In genomic region chr13:54317722-54318121, GRCh38 we compare ENCODE assay signal across 26 cellular contexts.
A peak's percentile ranks its signal among the peaks of the same experiment; 100 is the strongest.
DNase-seq lines count a peak whose midpoint lies in the region; ATAC-seq lines count a peak whose summit lies in the region.
"Had no signal": no experiment of that assay in that cellular context is flagged by ENCODE, and none has a peak within 500 bp of the region (broad histone marks: within the 10 kb centered on the region; RNA-seq: fewer than 3 reads in every experiment).

No MANE protein-coding gene starts in this region.

- CTCF ChIA-PET in T-cell (lab: Charles Lee) = no interaction called here

- H4K8ac ChIP-seq in trophoblast cell (ENCODE audit: low read depth, low read length) = peak overlapping the region; percentile 25

- no peak overlapping the region for H3K27ac ChIP-seq in trophoblast cell (ENCODE audit: low read depth, low read length)
- no peak overlapping the region for H3K27ac ChIP-seq in aorta (ENCODE audit: low read depth in 1 of 2, low read length in 2 of 2)
- H3K27ac ChIP-seq: BLaER1 had no signal

- no peak overlapping the region for H4K91ac ChIP-seq in trophoblast cell (ENCODE audit: low read depth, low read length)

- POLR2A ChIA-PET in T-cell (lab: Charles Lee) = no interaction called here

- H2BK12ac ChIP-seq in trophoblast cell (ENCODE audit: low read length) = no peak overlapping the region

- H3K23ac ChIP-seq in trophoblast cell (ENCODE audit: low read length) = no peak overlapping the region

- no peak overlapping the region for H3K9ac ChIP-seq in trophoblast cell (ENCODE audit: low read length)
- H3K9ac ChIP-seq: BLaER1 had no signal

- H3K4me3 Mint-ChIP-seq in stimulated activated naive CD8-positive, alpha-beta T cell treated with anti-CD3 and anti-CD28 coated beads, Interleukin-15, amount 100 ng/mL, for 72 hours = no peak overlapping the region
- H3K4me3 Mint-ChIP-seq in stimulated activated effector memory CD8-positive, alpha-beta T cell treated with anti-CD3 and anti-CD28 coated beads, Interleukin-12 subunit alpha, Interleukin-12 subunit beta, amount 100 ng/mL, for 72 hours = no peak overlapping the region
- H3K4me3 Mint-ChIP-seq in T-cell = no peak overlapping the region
- H3K4me3 Mint-ChIP-seq: CD14-positive monocyte; CD4-positive, alpha-beta memory T cell; CD4-positive, CD25-positive, alpha-beta regulatory T cell; CD8-positive, alpha-beta memory T cell had no signal

- no peaks in the 10 kb centered on the region for H3K27me3 ChIP-seq in trophoblast cell (ENCODE audit: insufficient read depth, low read length)
- no peaks in the 10 kb centered on the region for H3K27me3 ChIP-seq in aorta (ENCODE audit: control insufficient read depth in 1 of 2, insufficient read depth in 2 of 2, low read length in 1 of 2)
- H3K27me3 ChIP-seq: BE2C, BLaER1 had no signal

- no CpG with 5 or more reads among the region's 8 CpGs for WGBS in trophoblast cell (ENCODE audit: extremely low coverage, insufficient coverage, insufficient read length)
- WGBS in aorta, 2 donors = 56 to 70% methylated on average over 8 of the region's 8 CpGs

- no peak overlapping the region for H3K27ac Mint-ChIP-seq in stimulated activated naive CD8-positive, alpha-beta T cell treated with anti-CD3 and anti-CD28 coated beads, Interleukin-15, amount 100 ng/mL, for 72 hours
- H3K27ac Mint-ChIP-seq in stimulated activated effector memory CD8-positive, alpha-beta T cell treated with anti-CD3 and anti-CD28 coated beads, Interleukin-12 subunit alpha, Interleukin-12 subunit beta, amount 100 ng/mL, for 72 hours = no peak overlapping the region
- no peak overlapping the region for H3K27ac Mint-ChIP-seq in T-cell
- H3K27ac Mint-ChIP-seq: CD14-positive monocyte; CD4-positive, alpha-beta memory T cell; CD4-positive, CD25-positive, alpha-beta regulatory T cell; CD8-positive, alpha-beta memory T cell had no signal

- no peak for DNase-seq in stimulated activated naive CD8-positive, alpha-beta T cell treated with anti-CD3 and anti-CD28 coated beads, Interleukin-15, amount 100 ng/mL, for 72 hours
- DNase-seq in stimulated activated naive CD8-positive, alpha-beta T cell treated with anti-CD3 and anti-CD28 coated beads, Interleukin-15, Interleukin-2, amounts not matched to agents 100 U/mL and 50 U/mL, for 24 hours = no peak
- DNase-seq in trophoblast cell (no peak), aorta (peak in 1 of 2 donors; percentile 65), glomerular visceral epithelial cell (ENCODE audit: extremely low spot score) (no peak), GM19240 (ENCODE audit: insufficient read length, low spot score) (no peak), T-cell (no peak)
- DNase-seq in stimulated activated effector memory CD8-positive, alpha-beta T cell treated with anti-CD3 and anti-CD28 coated beads, Interleukin-12 subunit alpha, Interleukin-12 subunit beta, amount 100 ng/mL, for 72 hours (ENCODE audit: low spot score in 2 of 2) = no peak
- DNase-seq: 8988T; ACHN; BE2C; C1 segment of cervical spinal cord; CD4-positive, alpha-beta memory T cell; CD4-positive, CD25-positive, alpha-beta regulatory T cell; COR-L47; DMS 273 treated with DMSO at 0.1 percent for 48 hours; DMS153; DMS53; DMS79; DND-41; EL; GDM1 had no signal

- peaks cover 3% of the 10 kb centered on the region in 2 experiments for H3K4me1 ChIP-seq in trophoblast cell (ENCODE audit: control insufficient read depth in 1 of 2, insufficient read depth in 2 of 2, low read length in 2 of 2)
- H3K4me1 ChIP-seq in aorta (ENCODE audit: control insufficient read depth in 1 of 2, insufficient read depth in 2 of 2, low read length in 2 of 2) = no peaks in the 10 kb centered on the region
- H3K4me1 ChIP-seq: BE2C, BLaER1 had no signal

- H3K4me3 ChIP-seq in trophoblast cell (ENCODE audit: low read depth, low read length) (no peak overlapping the region), aorta (ENCODE audit: low read length in 2 of 2) (no peak overlapping the region)
- H3K4me3 ChIP-seq: BLaER1, GM12878 had no signal

- H3K79me1 ChIP-seq in trophoblast cell (ENCODE audit: low read length) = no peaks in the 10 kb centered on the region

- no peaks in the 10 kb centered on the region for H3K79me2 ChIP-seq in trophoblast cell (ENCODE audit: control insufficient read depth, insufficient read depth, low read length, poor library complexity)

- no peak overlapping the region for H3K14ac ChIP-seq in trophoblast cell (ENCODE audit: low read length)

- intact Hi-C loops in aorta (cut with DNase I) = no loop called here

- no peak overlapping the region for H3K4ac ChIP-seq in trophoblast cell (ENCODE audit: low read depth, low read length)

- H3K9me3 ChIP-seq in trophoblast cell (ENCODE audit: insufficient read depth, low read depth, low read length) (peaks cover 10% of the 10 kb centered on the region), aorta (ENCODE audit: control insufficient read depth, low read length) (no peaks in the 10 kb centered on the region)
- H3K9me3 ChIP-seq: BE2C had no signal

- no peaks in the 10 kb centered on the region for H3K36me3 Mint-ChIP-seq in stimulated activated effector memory CD8-positive, alpha-beta T cell treated with anti-CD3 and anti-CD28 coated beads, Interleukin-12 subunit alpha, Interleukin-12 subunit beta, amount 100 ng/mL, for 72 hours
- no peaks in the 10 kb centered on the region for H3K36me3 Mint-ChIP-seq in T-cell
- H3K36me3 Mint-ChIP-seq: CD14-positive monocyte; CD4-positive, alpha-beta memory T cell; CD4-positive, CD25-positive, alpha-beta regulatory T cell; CD8-positive, alpha-beta memory T cell had no signal

- H3K4me1 Mint-ChIP-seq in stimulated activated naive CD8-positive, alpha-beta T cell treated with anti-CD3 and anti-CD28 coated beads, Interleukin-15, amount 100 ng/mL, for 72 hours = no peaks in the 10 kb centered on the region
- H3K4me1 Mint-ChIP-seq in stimulated activated effector memory CD8-positive, alpha-beta T cell treated with anti-CD3 and anti-CD28 coated beads, Interleukin-12 subunit alpha, Interleukin-12 subunit beta, amount 100 ng/mL, for 72 hours = no peaks in the 10 kb centered on the region
- no peaks in the 10 kb centered on the region for H3K4me1 Mint-ChIP-seq in T-cell
- H3K4me1 Mint-ChIP-seq: CD14-positive monocyte; CD4-positive, alpha-beta memory T cell; CD4-positive, CD25-positive, alpha-beta regulatory T cell; CD8-positive, alpha-beta memory T cell had no signal

- H4K12ac ChIP-seq in trophoblast cell (ENCODE audit: low read depth, low read length) = no peak overlapping the region

- peak; percentile 35 for ATAC-seq in stimulated activated naive CD8-positive, alpha-beta T cell treated with anti-CD3 and anti-CD28 coated beads, Interleukin-15, amount 100 ng/mL, for 72 hours
- no peak for ATAC-seq in stimulated activated naive CD8-positive, alpha-beta T cell treated with anti-CD3 and anti-CD28 coated beads, Interleukin-15, Interleukin-2, amounts not matched to agents 100 U/mL and 50 U/mL, for 24 hours
- peak; percentile 11 for ATAC-seq in stimulated activated effector memory CD8-positive, alpha-beta T cell treated with anti-CD3 and anti-CD28 coated beads, Interleukin-12 subunit alpha, Interleukin-12 subunit beta, amount 100 ng/mL, for 72 hours
- peak; percentile 52 for ATAC-seq in aorta (ENCODE audit: low FRiP score)
- no peak for ATAC-seq in T-cell (replicated peaks in 1 of 4)
- ATAC-seq: GM12878 had no signal

- H3K27me3 Mint-ChIP-seq in stimulated activated naive CD8-positive, alpha-beta T cell treated with anti-CD3 and anti-CD28 coated beads, Interleukin-15, amount 100 ng/mL, for 72 hours = no peaks in the 10 kb centered on the region
- no peaks in the 10 kb centered on the region for H3K27me3 Mint-ChIP-seq in T-cell
- H3K27me3 Mint-ChIP-seq: CD4-positive, alpha-beta memory T cell; CD4-positive, CD25-positive, alpha-beta regulatory T cell; CD8-positive, alpha-beta memory T cell had no signal

- H3K9me3 Mint-ChIP-seq in stimulated activated naive CD8-positive, alpha-beta T cell treated with anti-CD3 and anti-CD28 coated beads, Interleukin-15, amount 100 ng/mL, for 72 hours = peaks cover 11 to 30% of the 10 kb centered on the region in 2 donors
- H3K9me3 Mint-ChIP-seq in stimulated activated effector memory CD8-positive, alpha-beta T cell treated with anti-CD3 and anti-CD28 coated beads, Interleukin-12 subunit alpha, Interleukin-12 subunit beta, amount 100 ng/mL, for 72 hours = peaks cover 16% of the 10 kb centered on the region
- H3K9me3 Mint-ChIP-seq in T-cell = peaks cover 22 to 34% (median 30%) of the 10 kb centered on the region in 3 donors

- no peak overlapping the region for H2BK5ac ChIP-seq in trophoblast cell (ENCODE audit: low read depth, low read length, poor library complexity)

- no peak overlapping the region for H2AK5ac ChIP-seq in trophoblast cell (ENCODE audit: low read length)

- no peak overlapping the region for H2AFZ ChIP-seq in trophoblast cell (ENCODE audit: insufficient read depth, low read length, poor library complexity)

- H2BK120ac ChIP-seq in trophoblast cell (ENCODE audit: insufficient read depth, low read length, poor library complexity) = no peak overlapping the region

- H3K4me2 ChIP-seq in trophoblast cell (ENCODE audit: low read length) = no peak overlapping the region
- H3K4me2 ChIP-seq: BLaER1 had no signal

- H3K36me3 ChIP-seq in trophoblast cell (ENCODE audit: control insufficient read depth in 1 of 2, insufficient read depth in 2 of 2, low read length in 2 of 2) = peaks cover 3 to 4% of the 10 kb centered on the region in 2 experiments
- no peaks in the 10 kb centered on the region for H3K36me3 ChIP-seq in aorta (ENCODE audit: control insufficient read depth in 1 of 2, insufficient read depth in 2 of 2, low read length in 1 of 2)
- H3K36me3 ChIP-seq: BE2C, BLaER1 had no signal

- no peak overlapping the region for H3K18ac ChIP-seq in trophoblast cell (ENCODE audit: low read length)

Comparison
In these comparisons a context has a peak if more than half of its experiments do, and no peak if none do; other contexts are left out.
1. ATAC-seq: peak in stimulated activated naive CD8-positive, alpha-beta T cell treated with anti-CD3 and anti-CD28 coated beads, Interleukin-15, amount 100 ng/mL, for 72 hours (single experiment), stimulated activated effector memory CD8-positive, alpha-beta T cell treated with anti-CD3 and anti-CD28 coated beads, Interleukin-12 subunit alpha, Interleukin-12 subunit beta, amount 100 ng/mL, for 72 hours (single experiment) and aorta (single experiment); none in stimulated activated naive CD8-positive, alpha-beta T cell treated with anti-CD3 and anti-CD28 coated beads, Interleukin-15, Interleukin-2, amounts not matched to agents 100 U/mL and 50 U/mL, for 24 hours (single experiment) and T-cell (0 of 4).